ENCODE assay signal across 7 cellular contexts in the genomic region with DNA sequence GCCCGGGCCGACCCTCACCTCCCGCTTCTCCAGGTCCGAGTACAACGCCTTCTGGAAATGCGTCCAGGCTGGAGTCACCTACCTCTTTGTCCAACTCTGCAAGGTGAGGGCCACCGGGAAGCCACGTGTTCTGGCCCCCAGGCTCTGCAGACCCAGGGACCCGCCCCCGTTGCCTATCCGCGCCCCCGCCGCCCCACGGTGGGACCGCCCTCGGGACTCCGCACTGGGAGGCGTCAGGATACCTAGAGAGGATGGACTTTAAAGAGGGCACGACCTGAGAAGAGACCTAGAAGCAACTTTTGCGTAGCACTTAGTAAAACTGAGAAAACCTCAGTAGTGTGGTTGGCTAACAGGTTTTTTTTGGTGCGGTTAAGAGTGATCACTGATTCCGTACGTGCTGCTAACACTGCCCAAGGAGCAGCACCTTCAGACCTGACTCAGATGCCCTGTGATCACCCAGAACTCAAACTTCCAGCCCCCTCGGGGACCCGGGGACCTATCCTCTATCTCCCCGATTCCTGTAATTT. TPM values are rescaled to one million over a fixed set of nuclear protein-coding genes. Genes with fewer than 3 reads are reported as not detected.
DNase-seq lines count a peak whose midpoint lies in the region; ATAC-seq and TF ChIP-seq lines count a peak whose summit lies in the region.

No MANE protein-coding gene starts in this region.

- no peaks in the 10 kb centered on the region for H3K9me2 ChIP-seq in PC-3 (replicated peaks; ENCODE audit: low read length)

- TF ChIP-seq POLR2A in sigmoid colon (IDR thresholded peaks at IDR 0.05): no peak

- H3K27ac ChIP-seq in PC-3 (ENCODE audit: low read length) (peak overlapping the region; percentile 29; the same call in 1 of the 2 replicates), sigmoid colon (peak overlapping the region; percentile 79 to 90 (median 88))

- CTCF ChIA-PET in PC-3 (lab: Charles Lee): no interaction called here

- H3K4me2 ChIP-seq in PC-3 (ENCODE audit: low read length): peak overlapping the region; percentile 90

- peaks cover 14% of the 10 kb centered on the region; the same call in 1 of the 2 replicates for H3K4me1 ChIP-seq in PC-3 (ENCODE audit: insufficient read depth, low read length)
- peaks cover 0 to 29% (median 26%) of the 10 kb centered on the region in 4 donors for H3K4me1 ChIP-seq in sigmoid colon

- peak overlapping the region; percentile 97 for H3K9ac ChIP-seq in PC-3 (ENCODE audit: low read length)

- H3K36me3 ChIP-seq in PC-3 (ENCODE audit: low read depth, low read length): no peaks in the 10 kb centered on the region
- peaks cover 0 to 16% (median 0%) of the 10 kb centered on the region in 4 donors for H3K36me3 ChIP-seq in sigmoid colon

- WGBS in sigmoid colon, 2 donors: 2% methylated on average over 27 of the region's 27 CpGs

- H2AFZ ChIP-seq in PC-3 (ENCODE audit: low read length): peak overlapping the region; percentile 98

- no peak for TF ChIP-seq EP300 in sigmoid colon (IDR thresholded peaks at IDR 0.05)

- ATAC-seq in GM18873 (IDR thresholded peaks at IDR 0.05; ENCODE audit: low FRiP score, unreplicated experiment): peak; percentile 31
- peak; percentile 29 for ATAC-seq in HG02981 (IDR thresholded peaks at IDR 0.05; ENCODE audit: unreplicated experiment)
- peak; percentile 68 for ATAC-seq in PC-3
- peak; percentile 40 for ATAC-seq in Right ventricle myocardium superior (ENCODE audit: poor library complexity)

- no peaks in the 10 kb centered on the region for H3K27me3 ChIP-seq in PC-3 (ENCODE audit: low read length)
- H3K27me3 ChIP-seq in sigmoid colon: no peaks in the 10 kb centered on the region

- H3K79me2 ChIP-seq in PC-3 (ENCODE audit: low read length): peaks cover 40% of the 10 kb centered on the region

- peak; percentile 23 for DNase-seq in PC-3
- DNase-seq in activated gamma-delta T cell treated with anti-CD3 and anti-CD28 coated beads, Interleukin-2, amount 50 U/mL, for 16 hours (ENCODE audit: low read depth): peak; percentile 17
- peak; percentile 52 for DNase-seq in Right ventricle myocardium superior
- peak; percentile 70 for DNase-seq in sigmoid colon
- DNase-seq in SIG-M5 (lab: John Stamatoyannopoulos, UW): no peak

- H3K4me3 ChIP-seq in PC-3 (ENCODE audit: low read length) (peak overlapping the region; percentile 88), sigmoid colon (peak overlapping the region; percentile 68 to 97 (median 90))

- H3F3A ChIP-seq in PC-3 (ENCODE audit: low read length, unreplicated experiment): no peaks in the 10 kb centered on the region

- POLR2A ChIA-PET in PC-3 (lab: Charles Lee; ENCODE audit: unreplicated experiment): no interaction called here

- TF ChIP-seq CTCF in PC-3 (conservative IDR thresholded peaks at IDR 0.05; ENCODE audit: low read depth, low read length) (no peak), sigmoid colon (IDR thresholded peaks at IDR 0.05) (no peak)

- no peaks in the 10 kb centered on the region for H3K9me3 ChIP-seq in PC-3 (ENCODE audit: low read length)
- no peaks in the 10 kb centered on the region for H3K9me3 ChIP-seq in sigmoid colon

- BruUV-seq in PC-3 (replicated peaks; lab: Mats Ljungman, UMichigan): TSS peak; percentile 61

- intact Hi-C loops in PC-3 (cut with micrococcal nuclease) (loop anchor here (2.0 to 5.0 kb wide), 2 partner anchors 27 to 171 kb away; partner anchors contain the start of gene KMT2B), Right ventricle myocardium superior (cut with DNase I) (loop anchor here (10.0 kb wide), 1 partner anchor 169 kb away; the partner anchor contains the start of gene KMT2B), sigmoid colon (cut with DNase I) (loop anchor here (1.0 to 5.0 kb wide), 4 partner anchors 66 to 171 kb away; partner anchors contain the start of genes COX6B1, HAUS5 and RBM42)

- H4K20me1 ChIP-seq in PC-3 (ENCODE audit: low read length): no peaks in the 10 kb centered on the region

RNA-seq across cellular contexts. Expression of gene TMEM147, which starts 0.5 kb away (rescaled TPM):
- total RNA-seq in PC-3 (2014; rRNA removed) (191 and 206 TPM in 2 replicates), Right ventricle myocardium superior (75.7 TPM), sigmoid colon (10 to 100 TPM; 60.1 to 72.5 (median 69.3) TPM)
- 100 to 1,000 TPM in 1 of 3 donors, 10 to 100 TPM in 2; 24.5 to 123 (median 46.2) TPM for polyA plus RNA-seq in sigmoid colon

RNA-seq across cellular contexts. Expression of gene GAPDHS, which starts 12.7 kb away (rescaled TPM):
- not detected in 2 replicates for total RNA-seq in PC-3 (2014; rRNA removed)
- not detected for total RNA-seq in Right ventricle myocardium superior
- total RNA-seq in sigmoid colon: not detected
- polyA plus RNA-seq in sigmoid colon: not detected

RNA-seq across cellular contexts. Expression of gene ATP4A, which starts 17.5 kb away (rescaled TPM):
- total RNA-seq in PC-3 (2014; rRNA removed): not detected in 2 replicates
- not detected for total RNA-seq in Right ventricle myocardium superior
- not detected for total RNA-seq in sigmoid colon
- polyA plus RNA-seq in sigmoid colon: under 1 TPM in 1 of 3 donors, not detected in 2; 0.10 TPM

RNA-seq across cellular contexts. Expression of gene SBSN, which starts 17.8 kb away (rescaled TPM):
- total RNA-seq in PC-3 (2014; rRNA removed): 0.26 and 2.1 TPM in 2 replicates
- total RNA-seq in Right ventricle myocardium superior: not detected
- total RNA-seq in sigmoid colon: not detected
- 1 to 10 TPM in 1 of 3 donors, under 1 TPM in 1, not detected in 1; 0.17 to 1.2 TPM for polyA plus RNA-seq in sigmoid colon

RNA-seq across cellular contexts. Expression of gene DMKN, which starts 32.5 kb away (rescaled TPM):
- total RNA-seq in PC-3 (2014; rRNA removed) (128 and 144 TPM in 2 replicates), Right ventricle myocardium superior (3.6 TPM), sigmoid colon (10 to 100 TPM in 3 of 4 donors, 1 to 10 TPM in 1; 6.1 to 39.0 (median 24.4) TPM)
- 10 to 100 TPM in 1 of 3 donors, 1 to 10 TPM in 2; 5.5 to 20.6 (median 9.0) TPM for polyA plus RNA-seq in sigmoid colon
